ENCODE assay signal across 1 cellular context in the genomic region with DNA sequence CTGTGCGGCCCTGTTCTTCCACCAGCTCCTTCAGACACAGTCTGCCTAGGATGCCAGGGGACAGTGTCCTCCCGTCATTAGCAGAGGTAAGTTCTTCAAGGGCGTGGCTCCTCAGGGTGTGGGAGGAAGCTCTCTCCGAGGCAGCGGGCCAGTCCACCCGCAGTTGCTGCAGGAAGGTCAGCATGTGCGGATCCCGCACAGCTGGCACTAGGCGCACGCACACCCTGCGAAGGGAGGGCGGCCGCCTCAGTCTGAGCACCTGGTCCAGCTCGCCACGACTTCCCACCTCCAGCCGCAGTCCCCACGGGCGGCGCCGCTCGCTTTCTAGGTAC.
TF ChIP-seq lines count a peak whose summit lies in the region.

No MANE protein-coding gene starts in this region.

TF ChIP-seq in H1, 55 proteins besides CTCF, POLR2A, EP300 and RAD21:
- no peak for TF ChIP-seq SP2 (IDR thresholded peaks at IDR 0.05; ENCODE audit: low read length)
- no peak for TF ChIP-seq CBX8 (IDR thresholded peaks at IDR 0.05; ENCODE audit: borderline replicate concordance, low read depth, low read length)
- no peak for TF ChIP-seq SRF (IDR thresholded peaks at IDR 0.05; ENCODE audit: low read depth, low read length)
- TF ChIP-seq HDAC6 (IDR thresholded peaks at IDR 0.05; ENCODE audit: low read depth, low read length), result no peak
TF ChIP-seq in H1: peak in this region for 0.
